In the genomic region with DNA sequence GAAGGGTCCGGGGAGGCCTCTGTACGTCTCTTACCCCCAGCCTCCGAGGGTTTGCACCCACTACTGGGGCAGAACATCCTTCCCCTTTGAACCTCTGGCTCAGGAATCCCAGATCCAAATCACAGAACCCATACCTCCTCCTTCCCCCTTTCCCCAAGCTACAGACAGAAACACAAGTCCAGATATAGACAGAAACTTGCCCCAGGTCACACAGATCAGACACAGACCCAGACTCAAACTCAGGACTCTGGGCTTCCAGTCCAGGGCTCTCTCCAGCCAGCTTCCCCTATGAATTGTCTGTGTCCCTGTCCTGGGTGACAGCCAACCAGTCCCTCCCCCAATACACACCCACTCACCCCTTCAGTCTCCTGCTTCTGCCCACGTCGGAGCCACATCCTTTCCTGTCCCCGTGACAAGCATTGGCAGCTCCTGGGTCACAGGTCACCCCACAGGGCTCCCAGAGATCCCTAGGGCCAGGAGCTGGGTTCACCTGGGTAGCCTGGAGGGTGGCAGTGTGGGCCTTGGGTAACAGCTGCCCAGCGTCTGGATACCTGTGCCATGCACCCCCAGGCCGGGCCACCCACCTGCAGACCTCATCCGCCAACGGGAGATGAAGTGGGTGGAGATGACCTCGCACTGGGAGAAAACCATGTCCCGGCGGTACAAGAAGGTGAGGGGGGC, we compare ENCODE assay signal across 12 cellular contexts. TPM values are rescaled to one million over a fixed set of nuclear protein-coding genes. Genes with fewer than 3 reads are reported as not detected.
DNase-seq lines count a peak whose midpoint lies in the region; ATAC-seq and TF ChIP-seq lines count a peak whose summit lies in the region.
"Had no signal": no experiment of that assay in that cellular context is flagged by ENCODE, and none has a peak within 500 bp of the region (broad histone marks: within the 10 kb centered on the region; RNA-seq: fewer than 3 reads in every experiment).

No MANE protein-coding gene starts in this region.

- no peaks in the 10 kb centered on the region for H3K9me3 Mint-ChIP-seq in immature natural killer cell
- H3K9me3 Mint-ChIP-seq: endodermal cell had no signal

- no peak for TF ChIP-seq CTCF in HEK293 (tag by site-specific recombination; IDR thresholded peaks at IDR 0.05)

- no peak overlapping the region for H3K27ac ChIP-seq in HEK293 (ENCODE audit: extremely low read depth, low read depth, low read length)
- H3K27ac ChIP-seq: uterus had no signal

- peak; percentile 68 to 75 for DNase-seq in activated CD4-positive, alpha-beta T cell treated with anti-CD3 and anti-CD28 coated beads, Interleukin-2, amount 50 U/mL, for 48 hours
- DNase-seq in immature natural killer cell: peak in 2 of 3 donors; percentile 57
- DNase-seq in superior temporal gyrus (ENCODE audit: extremely low spot score): peak; percentile 6
- DNase-seq in NCI-H2107 treated with DMSO at 0.1 percent for 48 hours (lab: John Stamatoyannopoulos, UW; ENCODE audit: unreplicated experiment): no peak
- no peak for DNase-seq in AML-193 (lab: John Stamatoyannopoulos, UW)
- DNase-seq: IMR-90, uterus had no signal

- CTCF ChIA-PET in HEK293 (lab: Yijun Ruan, JAX): no interaction called here

- H3K4me1 Mint-ChIP-seq in immature natural killer cell: peaks cover 59 to 79% of the 10 kb centered on the region in 2 donors

- H3K36me3 ChIP-seq in HEK293 (ENCODE audit: control insufficient read depth in 2 of 2, insufficient read depth in 1 of 2, low read length in 2 of 2): peaks cover 0 to 10% of the 10 kb centered on the region in 2 experiments; a peak in 1 of 3 replicates
- H3K36me3 ChIP-seq: uterus had no signal

- no peak overlapping the region for H3K4me3 ChIP-seq in HEK293 (ENCODE audit: low read depth, low read length)
- H3K4me3 ChIP-seq: HAP-1, uterus had no signal

- peaks cover 4 to 23% (median 5%) of the 10 kb centered on the region in 3 donors for H3K36me3 Mint-ChIP-seq in immature natural killer cell

- no peaks in the 10 kb centered on the region for H3K9me3 ChIP-seq in HEK293 (ENCODE audit: control insufficient read depth, insufficient read depth, low read depth, low read length)
- H3K9me3 ChIP-seq: HAP-1, uterus had no signal

- peaks cover 3 to 12% (median 10%) of the 10 kb centered on the region in 3 donors for H3K27me3 Mint-ChIP-seq in immature natural killer cell (ENCODE audit: low read depth in 3 of 3)

- H3K4me1 ChIP-seq in HEK293 (ENCODE audit: control insufficient read depth, insufficient read depth, low read length): no peaks in the 10 kb centered on the region

- peak overlapping the region; percentile 91 to 98 (median 96) for H3K27ac Mint-ChIP-seq in immature natural killer cell
- H3K27ac Mint-ChIP-seq: endodermal cell had no signal

- POLR2A ChIA-PET in HEK293 (lab: Yijun Ruan, JAX): no interaction called here

- peak overlapping the region; percentile 95 to 99 (median 98) for H3K4me3 Mint-ChIP-seq in immature natural killer cell
- H3K4me3 Mint-ChIP-seq: endodermal cell had no signal

- no peak for ATAC-seq in HG03520 (IDR thresholded peaks at IDR 0.05; ENCODE audit: unreplicated experiment)
- ATAC-seq: right cardiac atrium had no signal

TF ChIP-seq in HEK293, 187 proteins besides CTCF, POLR2A, EP300 and RAD21:
- no peak for TF ChIP-seq ZNF791 (tag by site-specific recombination; IDR thresholded peaks at IDR 0.05)
- TF ChIP-seq, protein P1, sequence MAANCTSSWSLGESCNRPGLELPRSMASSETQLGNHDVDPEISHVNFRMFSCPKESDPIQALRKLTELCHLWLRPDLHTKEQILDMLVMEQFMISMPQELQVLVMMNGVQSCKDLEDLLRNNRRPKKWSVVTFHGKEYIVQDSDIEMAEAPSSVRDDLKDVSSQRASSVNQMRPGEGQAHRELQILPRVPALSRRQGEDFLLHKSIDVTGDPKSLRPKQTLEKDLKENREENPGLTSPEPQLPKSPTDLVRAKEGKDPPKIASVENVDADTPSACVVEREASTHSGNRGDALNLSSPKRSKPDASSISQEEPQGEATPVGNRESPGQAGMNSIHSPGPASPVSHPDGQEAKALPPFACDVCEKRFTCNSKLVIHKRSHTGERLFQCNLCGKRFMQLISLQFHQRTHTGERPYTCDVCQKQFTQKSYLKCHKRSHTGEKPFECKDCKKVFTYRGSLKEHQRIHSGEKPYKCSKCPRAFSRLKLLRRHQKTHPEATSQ (tag by site-specific recombination; IDR thresholded peaks at IDR 0.05): no peak
- TF ChIP-seq ZNF324 (tag by site-specific recombination; IDR thresholded peaks at IDR 0.05): no peak
- no peak for TF ChIP-seq ZNF521 (tag by site-specific recombination; IDR thresholded peaks at IDR 0.05)
- no peak for TF ChIP-seq SP3 (tag by site-specific recombination; IDR thresholded peaks at IDR 0.05)
- TF ChIP-seq, protein P2, sequence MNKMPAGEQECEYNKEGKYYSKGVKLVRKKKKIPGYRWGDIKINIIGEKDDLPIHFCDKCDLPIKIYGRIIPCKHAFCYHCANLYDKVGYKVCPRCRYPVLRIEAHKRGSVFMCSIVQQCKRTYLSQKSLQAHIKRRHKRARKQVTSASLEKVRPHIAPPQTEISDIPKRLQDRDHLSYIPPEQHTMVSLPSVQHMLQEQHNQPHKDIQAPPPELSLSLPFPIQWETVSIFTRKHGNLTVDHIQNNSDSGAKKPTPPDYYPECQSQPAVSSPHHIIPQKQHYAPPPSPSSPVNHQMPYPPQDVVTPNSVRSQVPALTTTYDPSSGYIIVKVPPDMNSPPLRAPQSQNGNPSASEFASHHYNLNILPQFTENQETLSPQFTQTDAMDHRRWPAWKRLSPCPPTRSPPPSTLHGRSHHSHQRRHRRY (tag by site-specific recombination; IDR thresholded peaks at IDR 0.05): no peak
- TF ChIP-seq ZNF335 (tag by site-specific recombination; conservative IDR thresholded peaks at IDR 0.05): no peak
- peak; percentile 99 for TF ChIP-seq ZFHX2 (tag by site-specific recombination; conservative IDR thresholded peaks at IDR 0.05)
- TF ChIP-seq, protein P3, sequence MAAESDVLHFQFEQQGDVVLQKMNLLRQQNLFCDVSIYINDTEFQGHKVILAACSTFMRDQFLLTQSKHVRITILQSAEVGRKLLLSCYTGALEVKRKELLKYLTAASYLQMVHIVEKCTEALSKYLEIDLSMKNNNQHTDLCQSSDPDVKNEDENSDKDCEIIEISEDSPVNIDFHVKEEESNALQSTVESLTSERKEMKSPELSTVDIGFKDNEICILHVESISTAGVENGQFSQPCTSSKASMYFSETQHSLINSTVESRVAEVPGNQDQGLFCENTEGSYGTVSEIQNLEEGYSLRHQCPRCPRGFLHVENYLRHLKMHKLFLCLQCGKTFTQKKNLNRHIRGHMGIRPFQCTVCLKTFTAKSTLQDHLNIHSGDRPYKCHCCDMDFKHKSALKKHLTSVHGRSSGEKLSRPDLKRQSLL (tag by site-specific recombination; IDR thresholded peaks at IDR 0.05): no peak
- TF ChIP-seq ZNF174 (tag by site-specific recombination; IDR thresholded peaks at IDR 0.05): no peak
- no peak for TF ChIP-seq ZNF596 (tag by site-specific recombination; IDR thresholded peaks at IDR 0.05)
- TF ChIP-seq ZNF404 (tag by site-specific recombination; IDR thresholded peaks at IDR 0.05): no peak
- TF ChIP-seq EGR2 (tag by site-specific recombination; IDR thresholded peaks at IDR 0.05; ENCODE audit: low read depth): peak; percentile 96
- no peak for TF ChIP-seq IKZF3 (tag by site-specific recombination; IDR thresholded peaks at IDR 0.05)
- TF ChIP-seq, protein P4, sequence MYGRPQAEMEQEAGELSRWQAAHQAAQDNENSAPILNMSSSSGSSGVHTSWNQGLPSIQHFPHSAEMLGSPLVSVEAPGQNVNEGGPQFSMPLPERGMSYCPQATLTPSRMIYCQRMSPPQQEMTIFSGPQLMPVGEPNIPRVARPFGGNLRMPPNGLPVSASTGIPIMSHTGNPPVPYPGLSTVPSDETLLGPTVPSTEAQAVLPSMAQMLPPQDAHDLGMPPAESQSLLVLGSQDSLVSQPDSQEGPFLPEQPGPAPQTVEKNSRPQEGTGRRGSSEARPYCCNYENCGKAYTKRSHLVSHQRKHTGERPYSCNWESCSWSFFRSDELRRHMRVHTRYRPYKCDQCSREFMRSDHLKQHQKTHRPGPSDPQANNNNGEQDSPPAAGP (tag by site-specific recombination; IDR thresholded peaks at IDR 0.05): no peak

RNA-seq across cellular contexts. Expression of gene TBC1D10C, which starts 0.8 kb away (rescaled TPM):
- polyA plus RNA-seq in immature natural killer cell: 100 to 1,000 TPM; 396 to 531 (median 451) TPM

RNA-seq across cellular contexts. Expression of gene PPP1CA, which starts 3.0 kb away (rescaled TPM):
- polyA plus RNA-seq in immature natural killer cell: 1,000 to 10,000 TPM in 1 of 3 donors, 100 to 1,000 TPM in 2; 830 to 1,276 (median 950) TPM

RNA-seq across cellular contexts. Expression of gene CARNS1, which starts 10.8 kb away (rescaled TPM):
- 1 to 10 TPM; 1.9 to 3.4 (median 2.7) TPM for polyA plus RNA-seq in immature natural killer cell

RNA-seq across cellular contexts. Expression of gene RAD9A, which starts 12.9 kb away (rescaled TPM):
- polyA plus RNA-seq in immature natural killer cell: 10 to 100 TPM; 10.2 to 12.8 (median 11.6) TPM

RNA-seq across cellular contexts. Expression of gene RPS6KB2, which starts 23.6 kb away (rescaled TPM):
- 10 to 100 TPM; 71.5 to 96.5 (median 74.9) TPM for polyA plus RNA-seq in immature natural killer cell

Comparison
In these comparisons a context has a peak if more than half of its experiments do, and no peak if none do; other contexts are left out.
1. DNase-seq: peak in activated CD4-positive, alpha-beta T cell treated with anti-CD3 and anti-CD28 coated beads, Interleukin-2, amount 50 U/mL, for 48 hours (2 of 2), immature natural killer cell (2 of 3) and superior temporal gyrus (single experiment); none in NCI-H2107 treated with DMSO at 0.1 percent for 48 hours (single experiment) and AML-193 (0 of 2).